Comparison of ENCODE assay signal across 17 cellular contexts in genomic region chr2:208541982-208542464, GRCh38.
"Had no signal": no experiment of that assay in that cellular context is flagged by ENCODE, and none has a peak within 500 bp of the region (broad histone marks: within the 10 kb centered on the region; RNA-seq: fewer than 3 reads in every experiment).

No MANE protein-coding gene starts in this region.

- H3K4me3 ChIP-seq: heart left ventricle, ovary, spleen, upper lobe of right lung had no signal

- H3K27me3 ChIP-seq: heart left ventricle, ovary, spleen, upper lobe of right lung had no signal

- H3K4me3 Mint-ChIP-seq: activated CD4-positive, alpha-beta T cell treated with anti-CD3 and anti-CD28 coated beads, Interleukin-2, amount 10 ng/mL, durations not matched to agents 7 days and 5 days; activated naive CD8-positive, alpha-beta T cell treated with anti-CD3 and anti-CD28 coated beads, Interleukin-2, amount 10 ng/mL, durations not matched to agents 7 days and 5 days; effector memory CD8-positive, alpha-beta T cell; naive B cell; stimulated activated naive CD8-positive, alpha-beta T cell treated with anti-CD3 and anti-CD28 coated beads, Interleukin-15, amount 100 ng/mL, for 72 hours had no signal

- ATAC-seq: effector memory CD8-positive, alpha-beta T cell; heart left ventricle; left colon; sciatic nerve; stimulated activated naive CD8-positive, alpha-beta T cell treated with anti-CD3 and anti-CD28 coated beads, Interleukin-15, amount 100 ng/mL, for 72 hours; upper lobe of right lung had no signal

- H3K36me3 ChIP-seq: heart left ventricle, ovary, spleen, upper lobe of right lung had no signal

- H3K27ac ChIP-seq: heart left ventricle, ovary, spleen, upper lobe of right lung had no signal

- H3K4me1 Mint-ChIP-seq: activated CD4-positive, alpha-beta T cell treated with anti-CD3 and anti-CD28 coated beads, Interleukin-2, amount 10 ng/mL, durations not matched to agents 7 days and 5 days; activated naive CD8-positive, alpha-beta T cell treated with anti-CD3 and anti-CD28 coated beads, Interleukin-2, amount 10 ng/mL, durations not matched to agents 7 days and 5 days; naive B cell; stimulated activated naive CD8-positive, alpha-beta T cell treated with anti-CD3 and anti-CD28 coated beads, Interleukin-15, amount 100 ng/mL, for 72 hours had no signal

- DNase-seq: activated CD4-positive, alpha-beta T cell treated with anti-CD3 and anti-CD28 coated beads, Interleukin-2, amount 10 ng/mL, durations not matched to agents 7 days and 5 days; activated CD4-positive, CD25-positive, alpha-beta regulatory T cell; activated naive CD4-positive, alpha-beta T cell; activated naive CD8-positive, alpha-beta T cell treated with anti-CD3 and anti-CD28 coated beads, Interleukin-2, amount 10 ng/mL, durations not matched to agents 7 days and 5 days; activated T-cell treated with anti-CD3 and anti-CD28 coated beads for 4 hours; aorta; effector memory CD8-positive, alpha-beta T cell; foreskin melanocyte; heart left ventricle; left colon; mammary epithelial cell; naive B cell; ovary; spleen; stimulated activated naive CD8-positive, alpha-beta T cell treated with anti-CD3 and anti-CD28 coated beads, Interleukin-15, amount 100 ng/mL, for 72 hours; upper lobe of right lung had no signal

- H3K9me3 Mint-ChIP-seq: activated naive CD8-positive, alpha-beta T cell treated with anti-CD3 and anti-CD28 coated beads, Interleukin-2, amount 10 ng/mL, durations not matched to agents 7 days and 5 days had no signal

- H3K36me3 Mint-ChIP-seq: activated naive CD8-positive, alpha-beta T cell treated with anti-CD3 and anti-CD28 coated beads, Interleukin-2, amount 10 ng/mL, durations not matched to agents 7 days and 5 days; naive B cell had no signal

- H3K27ac Mint-ChIP-seq: activated CD4-positive, alpha-beta T cell treated with anti-CD3 and anti-CD28 coated beads, Interleukin-2, amount 10 ng/mL, durations not matched to agents 7 days and 5 days; activated naive CD8-positive, alpha-beta T cell treated with anti-CD3 and anti-CD28 coated beads, Interleukin-2, amount 10 ng/mL, durations not matched to agents 7 days and 5 days; effector memory CD8-positive, alpha-beta T cell; naive B cell; stimulated activated naive CD8-positive, alpha-beta T cell treated with anti-CD3 and anti-CD28 coated beads, Interleukin-15, amount 100 ng/mL, for 72 hours had no signal

- H3K4me1 ChIP-seq: heart left ventricle, spleen, upper lobe of right lung had no signal

- H3K27me3 Mint-ChIP-seq: activated CD4-positive, alpha-beta T cell treated with anti-CD3 and anti-CD28 coated beads, Interleukin-2, amount 10 ng/mL, durations not matched to agents 7 days and 5 days; activated naive CD8-positive, alpha-beta T cell treated with anti-CD3 and anti-CD28 coated beads, Interleukin-2, amount 10 ng/mL, durations not matched to agents 7 days and 5 days; effector memory CD8-positive, alpha-beta T cell; stimulated activated naive CD8-positive, alpha-beta T cell treated with anti-CD3 and anti-CD28 coated beads, Interleukin-15, amount 100 ng/mL, for 72 hours had no signal
